22 cellular contexts compared by ENCODE assay signal in the genomic region with DNA sequence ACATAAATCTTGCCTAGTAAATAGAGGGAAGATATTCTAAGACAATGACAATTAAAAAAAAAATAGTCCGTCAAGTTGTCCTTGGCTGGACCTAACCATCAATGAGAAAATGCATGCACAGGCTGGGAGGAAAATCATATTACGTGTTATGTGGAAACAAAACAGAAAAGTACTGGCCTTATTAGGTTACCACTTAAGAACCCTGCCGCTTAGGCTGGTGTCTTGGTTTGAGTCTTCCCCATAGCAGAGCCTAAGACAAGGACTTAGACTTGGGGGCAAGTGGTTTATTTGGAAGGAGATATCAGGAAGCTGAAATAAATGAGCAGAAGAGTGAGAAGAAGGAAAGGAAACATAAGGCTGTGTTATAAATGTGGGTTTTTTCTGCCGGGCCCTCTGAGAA.
DNase-seq lines count a peak whose midpoint lies in the region; ATAC-seq and TF ChIP-seq lines count a peak whose summit lies in the region.
"Had no signal": no experiment of that assay in that cellular context is flagged by ENCODE, and none has a peak within 500 bp of the region (broad histone marks: within the 10 kb centered on the region; RNA-seq: fewer than 3 reads in every experiment).

No MANE protein-coding gene starts in this region.

- no peaks in the 10 kb centered on the region for H3K27me3 Mint-ChIP-seq in activated CD4-positive, alpha-beta T cell treated with anti-CD3 and anti-CD28 coated beads for 36 hours
- no peaks in the 10 kb centered on the region for H3K27me3 Mint-ChIP-seq in activated naive CD8-positive, alpha-beta T cell treated with anti-CD3 and anti-CD28 coated beads for 36 hours
- H3K27me3 Mint-ChIP-seq: brain had no signal

- ATAC-seq in activated CD4-positive, alpha-beta T cell treated with anti-CD3 and anti-CD28 coated beads for 36 hours = no peak
- ATAC-seq in HG03025 (IDR thresholded peaks at IDR 0.05; ENCODE audit: low FRiP score, unreplicated experiment) = peak; percentile 23
- ATAC-seq in HG02588 (IDR thresholded peaks at IDR 0.05; ENCODE audit: unreplicated experiment) = no peak
- ATAC-seq: gastroesophageal sphincter, upper lobe of right lung had no signal

- H3K4me1 Mint-ChIP-seq in activated CD4-positive, alpha-beta T cell treated with anti-CD3 and anti-CD28 coated beads for 36 hours = peaks cover 71% of the 10 kb centered on the region
- H3K4me1 Mint-ChIP-seq in activated naive CD8-positive, alpha-beta T cell treated with anti-CD3 and anti-CD28 coated beads for 36 hours = peaks cover 57% of the 10 kb centered on the region
- H3K4me1 Mint-ChIP-seq: brain had no signal

- H3K9me3 Mint-ChIP-seq in activated CD4-positive, alpha-beta T cell treated with anti-CD3 and anti-CD28 coated beads for 36 hours (ENCODE audit: low read depth) = no peaks in the 10 kb centered on the region
- no peaks in the 10 kb centered on the region for H3K9me3 Mint-ChIP-seq in activated naive CD8-positive, alpha-beta T cell treated with anti-CD3 and anti-CD28 coated beads for 36 hours
- H3K9me3 Mint-ChIP-seq: brain had no signal

- peaks cover 13% of the 10 kb centered on the region for H3K36me3 Mint-ChIP-seq in activated CD4-positive, alpha-beta T cell treated with anti-CD3 and anti-CD28 coated beads for 36 hours (ENCODE audit: low read depth)
- H3K36me3 Mint-ChIP-seq in activated naive CD8-positive, alpha-beta T cell treated with anti-CD3 and anti-CD28 coated beads for 36 hours = peaks cover 32% of the 10 kb centered on the region
- H3K36me3 Mint-ChIP-seq: brain had no signal

- no peak for TF ChIP-seq CTCF in GM12875 (IDR thresholded peaks at IDR 0.05; ENCODE audit: borderline replicate concordance, insufficient read depth, low read depth, low read length)

- no peak for DNase-seq in activated CD4-positive, alpha-beta T cell treated with anti-CD3 and anti-CD28 coated beads for 36 hours
- DNase-seq in activated CD4-positive, alpha-beta T cell treated with anti-CD3 and anti-CD28 coated beads, Interleukin-2, amount 50 U/mL, for 4 hours = no peak
- no peak for DNase-seq in activated naive CD8-positive, alpha-beta T cell treated with anti-CD3 and anti-CD28 coated beads for 36 hours
- DNase-seq in NCI-H2171 treated with DMSO at 0.1 percent for 48 hours (lab: John Stamatoyannopoulos, UW) = no peak
- no peak for DNase-seq in DMS153 treated with DMSO at 0.1 percent for 48 hours (lab: John Stamatoyannopoulos, UW; ENCODE audit: unreplicated experiment)
- DNase-seq: activated CD4-positive, alpha-beta T cell treated with anti-CD3 and anti-CD28 coated beads for 48 hours; activated gamma-delta T cell treated with Interleukin-2 at 50 U/mL for 16 hours; C1 segment of cervical spinal cord; cortex of kidney; NCI-H2029; NCI-H526; OCI-M1; SIG-M5; small intestine; T1000; upper lobe of right lung had no signal

- peak overlapping the region; percentile 94 for H3K27ac Mint-ChIP-seq in activated CD4-positive, alpha-beta T cell treated with anti-CD3 and anti-CD28 coated beads for 36 hours
- H3K27ac Mint-ChIP-seq in activated naive CD8-positive, alpha-beta T cell treated with anti-CD3 and anti-CD28 coated beads for 36 hours = peak overlapping the region; percentile 90
- H3K27ac Mint-ChIP-seq: brain had no signal

- peak overlapping the region; percentile 59 for H3K4me3 Mint-ChIP-seq in activated CD4-positive, alpha-beta T cell treated with anti-CD3 and anti-CD28 coated beads for 36 hours
- H3K4me3 Mint-ChIP-seq in activated naive CD8-positive, alpha-beta T cell treated with anti-CD3 and anti-CD28 coated beads for 36 hours = peak overlapping the region; percentile 78
- H3K4me3 Mint-ChIP-seq: brain had no signal

- POLR2A ChIA-PET in activated CD4-positive, alpha-beta T cell treated with anti-CD3 and anti-CD28 coated beads for 36 hours (lab: Charles Lee) = interaction anchor here (0.5 to 1.3 kb wide), 7 partner anchors 24 to 146 kb away, joined by 3 to 5 read pairs (median 3); no protein-coding TSS in a partner anchor

- intact Hi-C loops in activated CD4-positive, alpha-beta T cell treated with anti-CD3 and anti-CD28 coated beads for 36 hours (cut with DNase I, micrococcal nuclease) = loop anchor here (1.0 to 2.0 kb wide), 12 partner anchors 25 to 314 kb away; a partner anchor contains a TSS

- peak overlapping the region; percentile 31 for H3K4me3 ChIP-seq in GM12875 (ENCODE audit: low read depth, low read length)
- H3K4me3 ChIP-seq: gastroesophageal sphincter, HAP-1, upper lobe of right lung had no signal

- CTCF ChIA-PET in activated CD4-positive, alpha-beta T cell treated with anti-CD3 and anti-CD28 coated beads for 36 hours (lab: Charles Lee) = interaction anchor here (0.8 to 4.2 kb wide), 24 partner anchors 8 to 157 kb away, joined by 3 to 14 read pairs (median 4); no protein-coding TSS in a partner anchor
